7 cellular contexts compared by ENCODE assay signal in the genomic region with DNA sequence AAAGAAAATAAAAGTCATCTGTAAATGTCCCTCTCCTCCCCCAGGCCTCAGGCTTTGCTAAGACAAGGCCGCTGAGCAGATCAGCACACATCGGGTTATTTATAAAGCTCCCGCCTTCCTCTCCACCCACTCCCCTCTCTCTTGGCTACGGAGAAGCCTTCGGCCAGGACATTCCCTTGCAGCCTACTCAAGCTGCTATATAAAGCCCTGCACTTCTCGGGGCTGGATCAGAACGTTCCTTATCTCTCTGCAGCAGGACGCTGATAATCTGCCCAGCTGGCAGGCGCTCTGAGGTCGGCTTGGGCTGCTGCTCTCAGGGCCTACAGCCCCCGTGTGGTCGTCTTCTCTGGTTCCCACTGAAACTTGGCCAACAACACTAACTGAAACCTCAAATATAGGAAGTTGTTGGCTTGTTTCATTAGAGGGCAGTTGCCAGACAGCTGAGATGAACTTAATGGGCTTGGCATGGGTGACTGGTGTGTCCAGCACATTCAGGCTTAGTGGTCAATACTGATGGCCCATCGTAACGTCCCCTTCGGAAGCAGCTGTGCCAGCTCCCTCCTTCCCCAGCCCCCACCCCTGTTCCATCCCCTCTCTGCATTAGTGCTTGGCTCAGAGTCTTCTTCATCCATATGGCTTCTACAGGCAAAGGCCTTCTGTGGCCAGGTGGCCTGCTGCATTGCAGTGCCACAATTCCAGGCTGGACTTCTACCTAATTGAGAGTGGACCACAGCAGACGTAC.
DNase-seq lines count a peak whose midpoint lies in the region; ATAC-seq and TF ChIP-seq lines count a peak whose summit lies in the region.

No MANE protein-coding gene starts in this region.

- H3K27ac ChIP-seq in OCI-LY1 (ENCODE audit: low read depth, low read length, poor library complexity, severe bottlenecking) (no peak overlapping the region), esophagus muscularis mucosa (replicated peaks in 1 of 4) (peak overlapping the region; percentile 77 to 91 (median 84))

- H3K36me3 Mint-ChIP-seq in nephron progenitor cell (ENCODE audit: low read depth) = no peaks in the 10 kb centered on the region
- H3K36me3 Mint-ChIP-seq in activated naive CD8-positive, alpha-beta T cell treated with anti-CD3 and anti-CD28 coated beads, Interleukin-2, amount 50 U/mL, for 24 hours (ENCODE audit: low read depth) = no peaks in the 10 kb centered on the region

- peak; percentile 91 for TF ChIP-seq EP300 in esophagus muscularis mucosa (IDR thresholded peaks at IDR 0.05)

- no peaks in the 10 kb centered on the region for H4K20me1 ChIP-seq in OCI-LY1 (ENCODE audit: insufficient read depth, low read length)

- H2AFZ ChIP-seq in OCI-LY1 (ENCODE audit: low read length) = no peak overlapping the region

- no peak overlapping the region for H3K4me2 ChIP-seq in OCI-LY1 (ENCODE audit: low read length)

- H3K27me3 ChIP-seq in OCI-LY1 (ENCODE audit: insufficient read depth, low read length) (no peaks in the 10 kb centered on the region), esophagus muscularis mucosa (no peaks in the 10 kb centered on the region)

- TF ChIP-seq POLR2A in esophagus muscularis mucosa (IDR thresholded peaks at IDR 0.05; ENCODE audit: low read depth) = no peak

- WGBS in esophagus muscularis mucosa = 2% methylated on average over 8 of the region's 16 CpGs

- H3K4me1 Mint-ChIP-seq in nephron progenitor cell = peaks cover 47% of the 10 kb centered on the region
- H3K4me1 Mint-ChIP-seq in activated naive CD8-positive, alpha-beta T cell treated with anti-CD3 and anti-CD28 coated beads, Interleukin-2, amount 50 U/mL, for 24 hours = peaks cover 50% of the 10 kb centered on the region

- no peak overlapping the region for H3K9ac ChIP-seq in OCI-LY1 (ENCODE audit: low read length)

- no peaks in the 10 kb centered on the region for H3F3A ChIP-seq in OCI-LY1 (ENCODE audit: insufficient read depth, low read length)

- TF ChIP-seq CTCF in OCI-LY1 (IDR thresholded peaks at IDR 0.05; ENCODE audit: low read length) = peak; percentile 42; the same call in 1 of the 2 replicates
- TF ChIP-seq CTCF in esophagus muscularis mucosa (IDR thresholded peaks at IDR 0.05) = peak; percentile 21 to 37 (median 21)
- TF ChIP-seq CTCF in nephron progenitor cell (IDR thresholded peaks at IDR 0.05) = no peak

- intact Hi-C loops in esophagus muscularis mucosa (cut with DNase I) = no loop called here

- H3K4me3 ChIP-seq in OCI-LY1 (ENCODE audit: low read depth, low read length, poor library complexity, severe bottlenecking) (no peak overlapping the region), esophagus muscularis mucosa (peak overlapping the region in 2 of 4 donors; percentile 3 to 16)

- no peaks in the 10 kb centered on the region for H3K9me3 ChIP-seq in OCI-LY1 (ENCODE audit: low read length)
- no peaks in the 10 kb centered on the region for H3K9me3 ChIP-seq in esophagus muscularis mucosa

- ATAC-seq in GM18867 (IDR thresholded peaks at IDR 0.05; ENCODE audit: unreplicated experiment) (peak; percentile 81), HG02943 (IDR thresholded peaks at IDR 0.05; ENCODE audit: low read depth, unreplicated experiment) (peak; percentile 60)
- ATAC-seq in activated naive CD8-positive, alpha-beta T cell treated with anti-CD3 and anti-CD28 coated beads, Interleukin-2, amount 50 U/mL, for 24 hours = no peak

- no peaks in the 10 kb centered on the region for H3K36me3 ChIP-seq in OCI-LY1 (ENCODE audit: insufficient read depth, low read length)
- no peaks in the 10 kb centered on the region for H3K36me3 ChIP-seq in esophagus muscularis mucosa

- H3K4me1 ChIP-seq in OCI-LY1 (ENCODE audit: insufficient read depth, low read length, severe bottlenecking) (peaks cover 8% of the 10 kb centered on the region), esophagus muscularis mucosa (peaks cover 29 to 30% (median 30%) of the 10 kb centered on the region in 4 donors)

- peak overlapping the region; percentile 70 for H3K27ac Mint-ChIP-seq in nephron progenitor cell
- no peak overlapping the region for H3K27ac Mint-ChIP-seq in activated naive CD8-positive, alpha-beta T cell treated with anti-CD3 and anti-CD28 coated beads, Interleukin-2, amount 50 U/mL, for 24 hours

- H3K9me2 ChIP-seq in OCI-LY1 (ENCODE audit: low read depth, low read length) = no peaks in the 10 kb centered on the region

- peaks cover 3% of the 10 kb centered on the region for H3K27me3 Mint-ChIP-seq in nephron progenitor cell (ENCODE audit: low read depth, poor library complexity)
- H3K27me3 Mint-ChIP-seq in activated naive CD8-positive, alpha-beta T cell treated with anti-CD3 and anti-CD28 coated beads, Interleukin-2, amount 50 U/mL, for 24 hours = no peaks in the 10 kb centered on the region

- peak; percentile 96 for DNase-seq in esophagus muscularis mucosa (ENCODE audit: extremely low spot score)
- peak; percentile 24 for DNase-seq in nephron progenitor cell
- no peak for DNase-seq in activated naive CD8-positive, alpha-beta T cell treated with anti-CD3 and anti-CD28 coated beads, Interleukin-2, amount 50 U/mL, for 24 hours
- DNase-seq in NCI-H1417 (lab: John Stamatoyannopoulos, UW) = no peak

- H3K4me3 Mint-ChIP-seq in nephron progenitor cell = peak overlapping the region; percentile 34
- H3K4me3 Mint-ChIP-seq in activated naive CD8-positive, alpha-beta T cell treated with anti-CD3 and anti-CD28 coated beads, Interleukin-2, amount 50 U/mL, for 24 hours = no peak overlapping the region

- no peaks in the 10 kb centered on the region for H3K79me2 ChIP-seq in OCI-LY1 (ENCODE audit: insufficient read depth, low read length)

- H3K9me3 Mint-ChIP-seq in nephron progenitor cell = peaks cover 13% of the 10 kb centered on the region
- no peaks in the 10 kb centered on the region for H3K9me3 Mint-ChIP-seq in activated naive CD8-positive, alpha-beta T cell treated with anti-CD3 and anti-CD28 coated beads, Interleukin-2, amount 50 U/mL, for 24 hours

Comparison
In these comparisons a context has a peak if more than half of its experiments do, and no peak if none do; other contexts are left out.
1. DNase-seq: peak in esophagus muscularis mucosa (single experiment) and nephron progenitor cell (single experiment); none in activated naive CD8-positive, alpha-beta T cell treated with anti-CD3 and anti-CD28 coated beads, Interleukin-2, amount 50 U/mL, for 24 hours (single experiment) and NCI-H1417 (0 of 3).